Comparison of ENCODE assay signal across 13 cellular contexts in genomic region chr14:60381909-60382308, GRCh38.
DNase-seq lines count a peak whose midpoint lies in the region; ATAC-seq, FAIRE-seq and TF ChIP-seq lines count a peak whose summit lies in the region.
"Had no signal": no experiment of that assay in that cellular context is flagged by ENCODE, and none has a peak within 500 bp of the region (broad histone marks: within the 10 kb centered on the region; RNA-seq: fewer than 3 reads in every experiment).

No MANE protein-coding gene starts in this region.

- TF ChIP-seq POLR2A in H54 (IDR thresholded peaks at IDR 0.05; ENCODE audit: low read depth, low read length): no peak

- DNase-seq in DMS53 (lab: John Stamatoyannopoulos, UW) (peak; percentile 87), HT1080 (ENCODE audit: low read depth) (peak; percentile 3), PC-3 (no peak), neural progenitor cell (ENCODE audit: low spot score) (no peak), H54 (ENCODE audit: insufficient read length, low spot score) (no peak), left ventricle myocardium superior (no peak)
- DNase-seq in stimulated activated CD4-positive, alpha-beta T cell treated with anti-CD3 and anti-CD28 coated beads, Interleukin-4, amount 100 ng/mL, for 4 hours: no peak
- DNase-seq: CD8-positive, alpha-beta memory T cell; DMS 273 treated with DMSO at 0.1 percent for 48 hours; NCI-H1436 treated with DMSO at 0.1 percent for 48 hours; NCI-H524 had no signal

- H3K27me3 Mint-ChIP-seq in neural progenitor cell (ENCODE audit: insufficient read depth, low read depth): peaks cover 2% of the 10 kb centered on the region

- H4K20me1 ChIP-seq in PC-3 (ENCODE audit: low read length) (no peaks in the 10 kb centered on the region), neural progenitor cell (ENCODE audit: low read depth) (no peaks in the 10 kb centered on the region)

- CTCF ChIA-PET in PC-3 (lab: Charles Lee): no interaction called here

- H3K9me3 Mint-ChIP-seq in neural progenitor cell: peaks cover 2% of the 10 kb centered on the region

- no peaks in the 10 kb centered on the region for H3K79me2 ChIP-seq in PC-3 (ENCODE audit: low read length)
- H3K79me2 ChIP-seq in neural progenitor cell (ENCODE audit: low read depth): no peaks in the 10 kb centered on the region

- no peaks in the 10 kb centered on the region for H3K36me3 ChIP-seq in PC-3 (ENCODE audit: low read depth, low read length)
- H3K36me3 ChIP-seq in neural progenitor cell: no peaks in the 10 kb centered on the region

- peaks cover 29% of the 10 kb centered on the region; the same call in 1 of the 2 replicates for H3K27me3 ChIP-seq in PC-3 (ENCODE audit: low read length)
- H3K27me3 ChIP-seq in neural progenitor cell: no peaks in the 10 kb centered on the region

- H2AFZ ChIP-seq in PC-3 (ENCODE audit: low read length) (peak overlapping the region; percentile 29), neural progenitor cell (replicated peaks) (peak overlapping the region; percentile 34)

- H3K4me3 ChIP-seq in PC-3 (ENCODE audit: low read length) (no peak overlapping the region), neural progenitor cell (no peak overlapping the region)

- no peaks in the 10 kb centered on the region for H3K36me3 Mint-ChIP-seq in neural progenitor cell
- H3K36me3 Mint-ChIP-seq: CD8-positive, alpha-beta memory T cell had no signal

- no peak for TF ChIP-seq CTCF in PC-3 (conservative IDR thresholded peaks at IDR 0.05; ENCODE audit: low read depth, low read length)
- TF ChIP-seq CTCF in neural progenitor cell (IDR thresholded peaks at IDR 0.05): no peak

- H3F3A ChIP-seq in PC-3 (ENCODE audit: low read length, unreplicated experiment): no peaks in the 10 kb centered on the region
- H3F3A ChIP-seq in neural progenitor cell (ENCODE audit: low read depth): no peaks in the 10 kb centered on the region

- H3K4me1 ChIP-seq in PC-3 (ENCODE audit: insufficient read depth, low read length) (no peaks in the 10 kb centered on the region), neural progenitor cell (no peaks in the 10 kb centered on the region)

- no peak overlapping the region for H3K9ac ChIP-seq in PC-3 (ENCODE audit: low read length)
- H3K9ac ChIP-seq in neural progenitor cell: no peak overlapping the region

- POLR2A ChIA-PET in PC-3 (lab: Charles Lee; ENCODE audit: unreplicated experiment): no interaction called here

- H3K9me3 ChIP-seq in PC-3 (ENCODE audit: low read length): no peaks in the 10 kb centered on the region
- no peaks in the 10 kb centered on the region for H3K9me3 ChIP-seq in neural progenitor cell (ENCODE audit: low read depth)

- FAIRE-seq in H54 (lab: Jason Lieb, UNC): no peak
- FAIRE-seq: GM18507 had no signal

- no peak overlapping the region for H3K4me3 Mint-ChIP-seq in neural progenitor cell
- H3K4me3 Mint-ChIP-seq: CD8-positive, alpha-beta memory T cell had no signal

- H3K9me2 ChIP-seq in PC-3 (replicated peaks; ENCODE audit: low read length): no peaks in the 10 kb centered on the region

- H3K4me2 ChIP-seq in PC-3 (ENCODE audit: low read length): no peak overlapping the region
- H3K4me2 ChIP-seq in neural progenitor cell: no peak overlapping the region

- no peak overlapping the region for H3K27ac ChIP-seq in PC-3 (ENCODE audit: low read length)
- H3K27ac ChIP-seq in neural progenitor cell: no peak overlapping the region

- intact Hi-C loops in PC-3 (cut with micrococcal nuclease) (no loop called here), left ventricle myocardium superior (cut with micrococcal nuclease) (no loop called here)

- H3K27ac Mint-ChIP-seq in neural progenitor cell: no peak overlapping the region

- no peaks in the 10 kb centered on the region for H3K4me1 Mint-ChIP-seq in neural progenitor cell
- H3K4me1 Mint-ChIP-seq: CD8-positive, alpha-beta memory T cell had no signal

- no TSS peak for BruUV-seq in PC-3 (replicated peaks; lab: Mats Ljungman, UMichigan)

- ATAC-seq in PC-3: no peak
- ATAC-seq in left ventricle myocardium superior: no peak
- ATAC-seq: HCT116 had no signal

Comparison
In these comparisons a context has a peak if more than half of its experiments do, and no peak if none do; other contexts are left out.
1. DNase-seq: peak in DMS53 (single experiment) and HT1080 (single experiment); none in PC-3 (single experiment), neural progenitor cell (single experiment), H54 (single experiment), stimulated activated CD4-positive, alpha-beta T cell treated with anti-CD3 and anti-CD28 coated beads, Interleukin-4, amount 100 ng/mL, for 4 hours (0 of 2) and left ventricle myocardium superior (single experiment).